In genomic region chr16:50399411-50399810, GRCh38 we compare ENCODE assay signal across 31 cellular contexts.
"Had no signal": no experiment of that assay in that cellular context is flagged by ENCODE, and none has a peak within 500 bp of the region (broad histone marks: within the 10 kb centered on the region; RNA-seq: fewer than 3 reads in every experiment).

No MANE protein-coding gene starts in this region.

- H3K4me3 ChIP-seq: left lung, lower lobe of right lung, mucosa of descending colon, ovary, prostate gland, skin epidermis, stomach, testis, thyroid gland, transverse colon, upper lobe of right lung had no signal

- H3K4me3 Mint-ChIP-seq: immature natural killer cell; nephron; neural crest cell; stimulated activated naive B cell treated with anti-CD40 and anti-IgM and Interleukin-4, amounts not matched to agents 10 μg/mL and 1 μg/mL and 100 μg/mL, for 72 hours had no signal

- H3K36me3 ChIP-seq: left lung, lower lobe of right lung, neutrophil, ovary, prostate gland, stomach, thyroid gland, transverse colon, upper lobe of right lung had no signal

- ATAC-seq: left colon; left lung; lower lobe of right lung; mucosa of descending colon; naive thymus-derived CD4-positive, alpha-beta T cell; right cardiac atrium; sciatic nerve; stimulated activated naive B cell treated with anti-CD40 and anti-IgM and Interleukin-4, amounts not matched to agents 10 μg/mL and 1 μg/mL and 100 μg/mL, for 72 hours; stimulated activated naive CD8-positive, alpha-beta T cell treated with anti-CD3 and anti-CD28 coated beads, Interleukin-15, Interleukin-2, amounts not matched to agents 100 U/mL and 50 U/mL, for 24 hours; upper lobe of right lung had no signal

- H3K36me3 Mint-ChIP-seq: immature natural killer cell; naive thymus-derived CD4-positive, alpha-beta T cell; stimulated activated naive B cell treated with anti-CD40 and anti-IgM and Interleukin-4, amounts not matched to agents 10 μg/mL and 1 μg/mL and 100 μg/mL, for 72 hours had no signal

- H3K27ac ChIP-seq: left lung, lower lobe of right lung, neutrophil, ovary, prostate gland, skin epidermis, stomach, testis, thyroid gland, transverse colon, upper lobe of right lung had no signal

- H3K27me3 ChIP-seq: left lung, neutrophil, ovary, stomach, testis, thyroid gland, transverse colon, upper lobe of right lung had no signal

- H3K9me3 Mint-ChIP-seq: immature natural killer cell, nephron, neural crest cell had no signal

- H3K27ac Mint-ChIP-seq: nephron; stimulated activated naive B cell treated with anti-CD40 and anti-IgM and Interleukin-4, amounts not matched to agents 10 μg/mL and 1 μg/mL and 100 μg/mL, for 72 hours had no signal

- H3K9me3 ChIP-seq: left lung, lower lobe of right lung, mucosa of descending colon, neutrophil, ovary, prostate gland, stomach, testis, thyroid gland, transverse colon, upper lobe of right lung had no signal

- DNase-seq: hypothalamus; immature natural killer cell; kidney; left colon; left lung; lower lobe of right lung; mesendoderm; midbrain; mucosa of descending colon; naive thymus-derived CD4-positive, alpha-beta T cell; occipital lobe; retina; right cardiac atrium; stimulated activated CD4-positive, alpha-beta T cell treated with anti-CD3 and anti-CD28 coated beads, Interleukin-12 subunit alpha, Interleukin-12 subunit beta, amount 100 ng/mL, for 4 hours; stimulated activated CD4-positive, alpha-beta T cell treated with anti-CD3 and anti-CD28 coated beads, Interleukin-15, amount 100 ng/mL, for 24 hours; stimulated activated CD4-positive, alpha-beta T cell treated with anti-CD3 and anti-CD28 coated beads, Interleukin-2, amount 100 ng/mL, for 24 hours; stimulated activated CD4-positive, alpha-beta T cell treated with anti-CD3 and anti-CD28 coated beads, Interleukin-4, amount 100 ng/mL, for 1 hour; stimulated activated naive B cell treated with anti-CD40 and anti-IgM and Interleukin-4, amounts not matched to agents 10 μg/mL and 1 μg/mL and 100 μg/mL, for 72 hours; stimulated activated naive CD8-positive, alpha-beta T cell treated with anti-CD3 and anti-CD28 coated beads, Interleukin-15, Interleukin-2, amounts not matched to agents 100 U/mL and 50 U/mL, for 24 hours; stomach; testis; thyroid gland; transverse colon; upper lobe of right lung had no signal

- H3K4me1 Mint-ChIP-seq: nephron had no signal

- H3K4me1 ChIP-seq: left lung, lower lobe of right lung, prostate gland, stomach, thyroid gland, transverse colon, upper lobe of right lung had no signal
